24 cellular contexts compared by ENCODE assay signal in genomic region chr1:67818162-67818561, GRCh38. TPM values are rescaled to one million over a fixed set of nuclear protein-coding genes. Genes with fewer than 3 reads are reported as not detected.
DNase-seq lines count a peak whose midpoint lies in the region; ATAC-seq and TF ChIP-seq lines count a peak whose summit lies in the region.
"Had no signal": no experiment of that assay in that cellular context is flagged by ENCODE, and none has a peak within 500 bp of the region (broad histone marks: within the 10 kb centered on the region; RNA-seq: fewer than 3 reads in every experiment).

No MANE protein-coding gene starts in this region.

- H3K4me3 ChIP-seq in colonic mucosa (no peak overlapping the region), parathyroid adenoma (ENCODE audit: low read depth, low read length) (no peak overlapping the region), brain microvascular endothelial cell (ENCODE audit: low read depth, low read length) (no peak overlapping the region)
- H3K4me3 ChIP-seq: BLaER1, SJCRH30 had no signal

- no peak overlapping the region for H2AFZ ChIP-seq in parathyroid adenoma

- TF ChIP-seq CTCF in colonic mucosa (IDR thresholded peaks at IDR 0.05) (no peak), parathyroid adenoma (IDR thresholded peaks at IDR 0.05) (no peak), brain microvascular endothelial cell (IDR thresholded peaks at IDR 0.05; ENCODE audit: low read depth, low read length, missing control alignments) (no peak)

- intact Hi-C loops in colonic mucosa (cut with DNase I), result no loop called here

- no peaks in the 10 kb centered on the region for H3K27me3 ChIP-seq in colonic mucosa
- H3K27me3 ChIP-seq in parathyroid adenoma (ENCODE audit: control insufficient read depth, insufficient read depth, low read length), result no peaks in the 10 kb centered on the region
- no peaks in the 10 kb centered on the region for H3K27me3 ChIP-seq in brain microvascular endothelial cell (replicated peaks)
- H3K27me3 ChIP-seq: BLaER1, SJCRH30 had no signal

- H3K9ac ChIP-seq in colonic mucosa (ENCODE audit: low read depth in 2 of 2, low read length in 2 of 2), result peak overlapping the region in 1 of 2 donors; percentile 40
- no peak overlapping the region for H3K9ac ChIP-seq in parathyroid adenoma
- H3K9ac ChIP-seq: BLaER1 had no signal

- no peak overlapping the region for H3K4me3 Mint-ChIP-seq in stimulated activated naive CD8-positive, alpha-beta T cell treated with anti-CD3 and anti-CD28 coated beads, Interleukin-15, amount 100 ng/mL, for 72 hours
- H3K4me3 Mint-ChIP-seq: CD4-positive, CD25-positive, alpha-beta regulatory T cell; H9 had no signal

- no peak for DNase-seq in stimulated activated naive CD8-positive, alpha-beta T cell treated with anti-CD3 and anti-CD28 coated beads, Interleukin-15, amount 100 ng/mL, for 72 hours
- DNase-seq in stimulated activated naive CD8-positive, alpha-beta T cell treated with anti-CD3 and anti-CD28 coated beads, Interleukin-15, Interleukin-2, amounts not matched to agents 100 U/mL and 50 U/mL, for 24 hours, result no peak
- no peak for DNase-seq in colonic mucosa
- no peak for DNase-seq in brain microvascular endothelial cell
- DNase-seq in NCI-H1436 (lab: John Stamatoyannopoulos, UW), result no peak
- no peak for DNase-seq in NCI-H187 (lab: John Stamatoyannopoulos, UW)
- no peak for DNase-seq in NCI-H510A (lab: John Stamatoyannopoulos, UW)
- DNase-seq: CD4-positive, CD25-positive, alpha-beta regulatory T cell; H9; KBM-7; MM.1S; NCI-H1048; NCI-H1417; NCI-H187 treated with DMSO at 0.1 percent for 48 hours; NCI-H2171 treated with DMSO at 0.1 percent for 48 hours; NCI-H345; NCI-H524; NCI-H774; NK-92 treated with Interleukin-12 subunit alpha and Interleukin-12 subunit beta, amount 100 ng/mL, for 24 hours; PC-3; SJCRH30 had no signal

- H3K4me2 ChIP-seq in parathyroid adenoma (ENCODE audit: low read length), result no peak overlapping the region

- peaks cover 13% of the 10 kb centered on the region for H3K27me3 Mint-ChIP-seq in stimulated activated naive CD8-positive, alpha-beta T cell treated with anti-CD3 and anti-CD28 coated beads, Interleukin-15, amount 100 ng/mL, for 72 hours

- in situ Hi-C loops in brain microvascular endothelial cell (cut with HindIII; ENCODE audit: low pct_ligation_motif_present, low sequenced_read_pairs), result no loop called here

- H3K9me3 ChIP-seq in colonic mucosa, result no peaks in the 10 kb centered on the region
- H3K9me3 ChIP-seq in parathyroid adenoma (ENCODE audit: control insufficient read depth, low read length), result no peaks in the 10 kb centered on the region

- no peaks in the 10 kb centered on the region for H3K9me3 Mint-ChIP-seq in stimulated activated naive CD8-positive, alpha-beta T cell treated with anti-CD3 and anti-CD28 coated beads, Interleukin-15, amount 100 ng/mL, for 72 hours

- H3K27ac ChIP-seq in colonic mucosa (peak overlapping the region; percentile 72), parathyroid adenoma (peak overlapping the region; percentile 93), brain microvascular endothelial cell (no peak overlapping the region)
- H3K27ac ChIP-seq: BLaER1, SJCRH30 had no signal

- peak; percentile 46 for ATAC-seq in stimulated activated naive CD8-positive, alpha-beta T cell treated with anti-CD3 and anti-CD28 coated beads, Interleukin-15, amount 100 ng/mL, for 72 hours
- no peak for ATAC-seq in stimulated activated naive CD8-positive, alpha-beta T cell treated with anti-CD3 and anti-CD28 coated beads, Interleukin-15, Interleukin-2, amounts not matched to agents 100 U/mL and 50 U/mL, for 24 hours
- ATAC-seq: PC-3, Right ventricle myocardium inferior had no signal

- H3K4me1 Mint-ChIP-seq in stimulated activated naive CD8-positive, alpha-beta T cell treated with anti-CD3 and anti-CD28 coated beads, Interleukin-15, amount 100 ng/mL, for 72 hours, result no peaks in the 10 kb centered on the region
- H3K4me1 Mint-ChIP-seq: CD4-positive, CD25-positive, alpha-beta regulatory T cell had no signal

- no peaks in the 10 kb centered on the region for H3K36me3 ChIP-seq in colonic mucosa
- no peaks in the 10 kb centered on the region for H3K36me3 ChIP-seq in parathyroid adenoma (ENCODE audit: control insufficient read depth, insufficient read depth, low read length)
- H3K36me3 ChIP-seq in brain microvascular endothelial cell (replicated peaks), result peaks cover 3% of the 10 kb centered on the region

- no peak overlapping the region for H3K27ac Mint-ChIP-seq in stimulated activated naive CD8-positive, alpha-beta T cell treated with anti-CD3 and anti-CD28 coated beads, Interleukin-15, amount 100 ng/mL, for 72 hours
- H3K27ac Mint-ChIP-seq: CD4-positive, CD25-positive, alpha-beta regulatory T cell; H9 had no signal

- H3K79me2 ChIP-seq in parathyroid adenoma, result peaks cover 27% of the 10 kb centered on the region

- H3K4me1 ChIP-seq in colonic mucosa, result peaks cover 11% of the 10 kb centered on the region
- H3K4me1 ChIP-seq in parathyroid adenoma, result peaks cover 26% of the 10 kb centered on the region
- H3K4me1 ChIP-seq: SJCRH30 had no signal

RNA-seq across cellular contexts. Expression of gene GNG12, which starts 15.1 kb away (rescaled TPM):
- total RNA-seq in colonic mucosa, result 100 to 1,000 TPM in 1 of 2 donors, 10 to 100 TPM in 1; 77.1 to 131 TPM
- total RNA-seq: CD4-positive, CD25-positive, alpha-beta regulatory T cell had no signal
